Comparison of ENCODE assay signal across 8 cellular contexts in genomic region chr16:4425378-4426020, GRCh38. TPM values are rescaled to one million over a fixed set of nuclear protein-coding genes. Genes with fewer than 3 reads are reported as not detected.
DNase-seq lines count a peak whose midpoint lies in the region; ATAC-seq, FAIRE-seq and TF ChIP-seq lines count a peak whose summit lies in the region.

Gene DNAJA3, plus strand, starts transcription at chr16:4425868. Its CDS starts 14 bp downstream, at chr16:4425882.

- H3K9me1 ChIP-seq in endothelial cell of umbilical vein (replicated peaks; ENCODE audit: control insufficient read depth, extremely low read depth, insufficient read depth, low read length), result no peaks in the 10 kb centered on the region

- H3K9me3 ChIP-seq in OCI-LY1 (ENCODE audit: low read length) (no peaks in the 10 kb centered on the region), endothelial cell of umbilical vein (replicated peaks; ENCODE audit: control insufficient read depth, insufficient read depth, low read length) (no peaks in the 10 kb centered on the region)

- intact Hi-C loops in endothelial cell of umbilical vein (cut with micrococcal nuclease), result loop anchor here (5.0 kb wide), 1 partner anchor 52 kb away; the partner anchor contains the start of gene HMOX2

- H3K27ac Mint-ChIP-seq in mesothelial cell of epicardium, result peak within 1 kb of the TSS; percentile 100

- no peak within 1 kb of the TSS for H2AFZ ChIP-seq in OCI-LY1 (ENCODE audit: low read length)
- H2AFZ ChIP-seq in endothelial cell of umbilical vein (ENCODE audit: low read depth, low read length), result peak within 1 kb of the TSS; percentile 88

- H3K4me3 Mint-ChIP-seq in mesothelial cell of epicardium, result peak within 1 kb of the TSS; percentile 98

- peaks cover 7% of the 10 kb centered on the region for H3K36me3 Mint-ChIP-seq in mesothelial cell of epicardium

- no peaks in the 10 kb centered on the region for H3K9me2 ChIP-seq in OCI-LY1 (ENCODE audit: low read depth, low read length)

- POLR2A ChIA-PET in endothelial cell of umbilical vein (lab: Charles Lee), result no interaction called here

- dilution Hi-C loops in endothelial cell of umbilical vein (cut with MboI; ENCODE audit: extremely low pct_ligation_motif_present, low sequenced_read_pairs), result no loop called here

- peak within 1 kb of the TSS; percentile 91 for H3K27ac ChIP-seq in OCI-LY1 (ENCODE audit: low read depth, low read length, poor library complexity, severe bottlenecking)
- H3K27ac ChIP-seq in endothelial cell of umbilical vein (ENCODE audit: insufficient read depth, low read depth, low read length), result peak within 1 kb of the TSS; percentile 93

- H4K20me1 ChIP-seq in OCI-LY1 (ENCODE audit: insufficient read depth, low read length), result no peaks in the 10 kb centered on the region
- H4K20me1 ChIP-seq in endothelial cell of umbilical vein (replicated peaks; ENCODE audit: control insufficient read depth, extremely low read depth, insufficient read depth, low read length), result no peaks in the 10 kb centered on the region

- peaks cover 19% of the 10 kb centered on the region for H3K4me1 ChIP-seq in OCI-LY1 (ENCODE audit: insufficient read depth, low read length, severe bottlenecking)
- peaks cover 16% of the 10 kb centered on the region for H3K4me1 ChIP-seq in endothelial cell of umbilical vein (ENCODE audit: control insufficient read depth, extremely low read depth, insufficient read depth, low read length)

- no peaks in the 10 kb centered on the region for H3K9me3 Mint-ChIP-seq in mesothelial cell of epicardium

- H3K79me2 ChIP-seq in OCI-LY1 (ENCODE audit: insufficient read depth, low read length), result peaks cover 28% of the 10 kb centered on the region
- peaks cover 36% of the 10 kb centered on the region for H3K79me2 ChIP-seq in endothelial cell of umbilical vein (ENCODE audit: control insufficient read depth, insufficient read depth, low read length)

- H3K27me3 Mint-ChIP-seq in mesothelial cell of epicardium (ENCODE audit: low read depth), result no peaks in the 10 kb centered on the region

- H3K4me2 ChIP-seq in OCI-LY1 (ENCODE audit: low read length) (peak within 1 kb of the TSS; percentile 96), endothelial cell of umbilical vein (ENCODE audit: insufficient read depth, low read length) (peak within 1 kb of the TSS; percentile 86)

- peaks cover 23% of the 10 kb centered on the region for H3K4me1 Mint-ChIP-seq in mesothelial cell of epicardium

- CTCF ChIA-PET in endothelial cell of umbilical vein (lab: Charles Lee), result no interaction called here

- ATAC-seq in GM21526 (IDR thresholded peaks at IDR 0.05; ENCODE audit: low FRiP score, unreplicated experiment), result peak; percentile 78

- DNase-seq in DMS 273 (lab: John Stamatoyannopoulos, UW; ENCODE audit: unreplicated experiment) (peak; percentile 98), HuH-7 (ENCODE audit: low spot score) (peak; percentile 90), endothelial cell of umbilical vein (ENCODE audit: low read depth, low spot score) (peak; percentile 96), mesothelial cell of epicardium (ENCODE audit: low spot score in 2 of 2, unreplicated experiment in 2 of 2) (peak; percentile 90 to 94)
- peak; percentile 92 for DNase-seq in activated CD8-positive, alpha-beta memory T cell treated with anti-CD3 and anti-CD28 coated beads, Interleukin-2, amount 50 U/mL, for 4 hours
- DNase-seq in stimulated activated CD8-positive, alpha-beta memory T cell treated with anti-CD3 and anti-CD28 coated beads, Interleukin-15, amount 100 ng/mL, for 4 hours (ENCODE audit: low read depth in 2 of 2), result peak; percentile 83 to 87

- H3K36me3 ChIP-seq in OCI-LY1 (ENCODE audit: insufficient read depth, low read length) (peaks cover 21% of the 10 kb centered on the region), endothelial cell of umbilical vein (ENCODE audit: control insufficient read depth in 2 of 2, extremely low read depth in 1 of 2, insufficient read depth in 2 of 2, low read length in 2 of 2) (peaks cover 0 to 2% of the 10 kb centered on the region in 2 experiments)

- H3K27me3 ChIP-seq in OCI-LY1 (ENCODE audit: insufficient read depth, low read length), result no peaks in the 10 kb centered on the region
- no peaks in the 10 kb centered on the region for H3K27me3 ChIP-seq in endothelial cell of umbilical vein (ENCODE audit: control insufficient read depth in 2 of 2, insufficient read depth in 2 of 2, low read length in 2 of 2)

- no peaks in the 10 kb centered on the region for H3F3A ChIP-seq in OCI-LY1 (ENCODE audit: insufficient read depth, low read length)

- TF ChIP-seq CTCF in OCI-LY1 (IDR thresholded peaks at IDR 0.05; ENCODE audit: low read length) (no peak), endothelial cell of umbilical vein (IDR thresholded peaks at IDR 0.05; ENCODE audit: extremely low read depth in 1 of 2, insufficient read depth in 1 of 2, low read depth in 1 of 2, low read length in 2 of 2) (no peak), mesothelial cell of epicardium (IDR thresholded peaks at IDR 0.05; ENCODE audit: unreplicated experiment) (no peak)

- H3K9ac ChIP-seq in OCI-LY1 (ENCODE audit: low read length), result peak within 1 kb of the TSS; percentile 80
- H3K9ac ChIP-seq in endothelial cell of umbilical vein (replicated peaks; ENCODE audit: extremely low read depth, insufficient read depth, low read length), result peak within 1 kb of the TSS; percentile 94

- H3K4me3 ChIP-seq in OCI-LY1 (ENCODE audit: low read depth, low read length, poor library complexity, severe bottlenecking) (peak within 1 kb of the TSS; percentile 82), endothelial cell of umbilical vein (replicated peaks in 1 of 3; ENCODE audit: insufficient read depth in 1 of 3, low read depth in 1 of 3, low read length in 3 of 3) (peak within 1 kb of the TSS; percentile 64 to 84 (median 81))

- TF ChIP-seq POLR2A in endothelial cell of umbilical vein (IDR thresholded peaks at IDR 0.05; ENCODE audit: low read depth, low read length), result peak; percentile 93

- BruUV-seq in endothelial cell of umbilical vein (replicated peaks; lab: Mats Ljungman, UMichigan), result TSS peak; percentile 84

- peak; percentile 98 for FAIRE-seq in endothelial cell of umbilical vein (lab: Jason Lieb, UNC)

TF ChIP-seq in endothelial cell of umbilical vein, 7 proteins besides CTCF, POLR2A, EP300 and RAD21:
- TF ChIP-seq EZH2 (IDR thresholded peaks at IDR 0.05; ENCODE audit: borderline replicate concordance, low read depth, low read length, severe bottlenecking) (no peak), POLR2AphosphoS5 (IDR thresholded peaks at IDR 0.05; ENCODE audit: insufficient read depth, low read depth, low read length) (peak; percentile 95), GATA2 (IDR thresholded peaks at IDR 0.05; ENCODE audit: insufficient read depth, insufficient read length, low read depth, low read length) (no peak), FOS (IDR thresholded peaks at IDR 0.05; ENCODE audit: borderline replicate concordance, insufficient read depth, low read length) (no peak), MAX (IDR thresholded peaks at IDR 0.05; ENCODE audit: insufficient read depth, insufficient read length) (peak; percentile 76), JUN (IDR thresholded peaks at IDR 0.05; ENCODE audit: borderline replicate concordance, insufficient read depth, insufficient read length, low read depth) (no peak), MYC (IDR thresholded peaks at IDR 0.05; ENCODE audit: low read depth, low read length) (no peak)

RNA-seq across cellular contexts. Expression of gene DNAJA3, which starts in this region (rescaled TPM):
- 40.6 and 45.4 TPM in 2 replicates for total RNA-seq in endothelial cell of umbilical vein
- 29.0 and 33.4 TPM in 2 replicates for polyA plus RNA-seq in endothelial cell of umbilical vein
- 36.7 and 37.7 TPM in 2 replicates for polyA plus RNA-seq in endothelial cell of umbilical vein (2011; cell fraction: cytosol; rRNA removed)
- 56.9 and 63.1 TPM in 2 replicates for polyA plus RNA-seq in endothelial cell of umbilical vein (2011; cell fraction: nucleus; rRNA removed)
- polyA plus RNA-seq in endothelial cell of umbilical vein (2012), result 34.7 and 34.9 TPM in 2 replicates
- 24.4 and 27.6 TPM in 2 replicates for polyA minus RNA-seq in endothelial cell of umbilical vein
- polyA minus RNA-seq in endothelial cell of umbilical vein (2011; cell fraction: cytosol; rRNA and poly(A)+ RNA removed), result 36.0 TPM
- 20.2 and 22.1 TPM in 2 replicates for polyA minus RNA-seq in endothelial cell of umbilical vein (2011; cell fraction: nucleus; rRNA and poly(A)+ RNA removed)
- total RNA-seq in mesothelial cell of epicardium, result 34.7 to 37.7 TPM (median 35.3 TPM) in 3 replicates

Comparison
In these comparisons a context has a peak if more than half of its experiments do, and no peak if none do; other contexts are left out.
1. Peak in every context shown above with its lines: DNase-seq, ATAC-seq, H3K4me3 ChIP-seq and H3K27ac ChIP-seq.